ENCODE assay signal across 8 cellular contexts in the genomic region with DNA sequence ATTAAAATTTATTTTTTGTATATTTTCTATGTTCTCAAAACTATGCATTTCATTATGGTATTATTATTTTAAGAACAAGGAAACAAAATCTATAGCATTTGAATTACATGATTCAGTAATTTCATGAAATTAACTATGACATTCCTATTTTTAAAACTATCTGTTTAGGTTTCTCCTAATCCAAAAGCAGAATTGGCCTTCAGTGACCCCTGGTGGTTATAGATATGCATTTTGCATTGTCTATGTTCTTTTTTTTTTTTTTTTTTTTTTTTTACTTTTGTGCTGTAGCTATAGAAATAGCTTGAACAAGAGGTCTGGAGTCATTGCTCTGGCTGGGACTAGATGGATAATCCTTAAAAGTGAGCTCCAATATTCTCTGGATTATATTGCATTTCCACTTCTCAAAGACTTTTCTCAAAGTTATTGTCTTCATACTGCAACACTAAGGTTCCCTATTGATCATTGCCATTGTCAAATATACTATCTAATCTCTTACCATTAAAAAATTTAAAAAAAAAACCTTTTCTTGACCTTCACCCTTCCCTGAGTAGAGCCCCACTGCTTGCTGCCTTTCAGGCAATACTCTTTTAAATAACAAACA. TPM values are rescaled to one million over a fixed set of nuclear protein-coding genes. Genes with fewer than 3 reads are reported as not detected.
A peak's percentile ranks its signal among the peaks of the same experiment; 100 is the strongest.
DNase-seq lines count a peak whose midpoint lies in the region; ATAC-seq and TF ChIP-seq lines count a peak whose summit lies in the region.

No MANE protein-coding gene starts in this region.

- DNase-seq in COLO829 (ENCODE audit: low spot score), result peak; percentile 56
- DNase-seq in PC-9, result peak in 1 of 2 experiments; percentile 62
- peak; percentile 42 to 57 for DNase-seq in erythroblast (lab: John Stamatoyannopoulos, UW)
- no peak for DNase-seq in stomach
- no peak for DNase-seq in UCSD-AML1 (lab: John Stamatoyannopoulos, UW; ENCODE audit: unreplicated experiment)
- DNase-seq in activated T-cell treated with anti-CD3 and anti-CD28 coated beads for 4 hours, result no peak

- POLR2A ChIA-PET in HEK293 (lab: Yijun Ruan, JAX), result interaction anchor here (0.6 to 2.2 kb wide), 3 partner anchors 15 to 873 kb away, joined by 4 to 11 read pairs (median 8); partner anchors contain the start of gene DNAJC3
- POLR2A ChIA-PET in PC-9 (lab: Charles Lee; ENCODE audit: unreplicated experiment), result no interaction called here

- CTCF ChIA-PET in HEK293 (lab: Yijun Ruan, JAX) (interaction anchor here (0.7 to 2.0 kb wide), 11 partner anchors 12 to 1356 kb away, joined by 3 to 30 read pairs (median 4); no protein-coding TSS in a partner anchor), PC-9 (lab: Charles Lee) (interaction anchor here (0.6 to 0.8 kb wide), 7 partner anchors 37 to 1098 kb away, joined by 3 to 30 read pairs (median 7); no protein-coding TSS in a partner anchor)

- ATAC-seq in HG03571 (IDR thresholded peaks at IDR 0.05; ENCODE audit: unreplicated experiment), result no peak

- no peak for TF ChIP-seq POLR2A in erythroblast (IDR thresholded peaks at IDR 0.05; ENCODE audit: low read length)
- no peak for TF ChIP-seq POLR2A in stomach (IDR thresholded peaks at IDR 0.05)

- H3K27me3 ChIP-seq in PC-9 (ENCODE audit: insufficient read depth, low read depth) (no peaks in the 10 kb centered on the region), stomach (no peaks in the 10 kb centered on the region)

- H3K4me3 ChIP-seq in HEK293 (ENCODE audit: low read depth, low read length) (no peak overlapping the region), PC-9 (no peak overlapping the region), stomach (no peak overlapping the region)

- H2AFZ ChIP-seq in PC-9, result no peak overlapping the region

- H4K20me1 ChIP-seq in PC-9 (ENCODE audit: insufficient read depth), result no peaks in the 10 kb centered on the region

- TF ChIP-seq EP300 in stomach (IDR thresholded peaks at IDR 0.05), result no peak

- H3K36me3 ChIP-seq in HEK293 (ENCODE audit: control insufficient read depth in 2 of 2, insufficient read depth in 1 of 2, low read length in 2 of 2) (no peaks in the 10 kb centered on the region), PC-9 (ENCODE audit: low read depth) (no peaks in the 10 kb centered on the region), stomach (no peaks in the 10 kb centered on the region)

- H3K4me2 ChIP-seq in PC-9, result no peak overlapping the region

- H3K9me3 ChIP-seq in HEK293 (ENCODE audit: control insufficient read depth, insufficient read depth, low read depth, low read length), result no peaks in the 10 kb centered on the region
- peaks cover 20% of the 10 kb centered on the region for H3K9me3 ChIP-seq in PC-9 (ENCODE audit: insufficient read depth, low read depth)
- H3K9me3 ChIP-seq in stomach, result peaks cover 0 to 34% (median 23%) of the 10 kb centered on the region in 4 donors

- peaks cover 11% of the 10 kb centered on the region; the same call in 1 of the 2 replicates for H3F3A ChIP-seq in PC-9 (ENCODE audit: insufficient read depth, low read depth)

- H3K27ac ChIP-seq in HEK293 (ENCODE audit: extremely low read depth, low read depth, low read length), result no peak overlapping the region
- H3K27ac ChIP-seq in PC-9, result no peak overlapping the region
- no peak overlapping the region for H3K27ac ChIP-seq in stomach

- intact Hi-C loops in PC-9 (cut with micrococcal nuclease; ENCODE audit: unreplicated experiment) (loop anchor here (2.0 to 10.0 kb wide), 5 partner anchors 39 to 472 kb away; no protein-coding TSS in a partner anchor), stomach (cut with DNase I; ENCODE audit: low total_unique reads) (no loop called here)

- no peaks in the 10 kb centered on the region for H3K4me1 ChIP-seq in HEK293 (ENCODE audit: control insufficient read depth, insufficient read depth, low read length)
- peaks cover 14% of the 10 kb centered on the region for H3K4me1 ChIP-seq in PC-9 (replicated peaks; ENCODE audit: insufficient read depth)
- H3K4me1 ChIP-seq in stomach, result no peaks in the 10 kb centered on the region

- H3K9me2 ChIP-seq in PC-9 (ENCODE audit: insufficient read depth), result no peaks in the 10 kb centered on the region

- no peak for TF ChIP-seq CTCF in HEK293 (tag by site-specific recombination; IDR thresholded peaks at IDR 0.05)
- TF ChIP-seq CTCF in PC-9 (conservative IDR thresholded peaks at IDR 0.05), result peak; percentile 86
- TF ChIP-seq CTCF in stomach (IDR thresholded peaks at IDR 0.05), result peak in 4 of 7 experiments; percentile 16 to 36 (median 29)

- no peaks in the 10 kb centered on the region for H3K79me2 ChIP-seq in PC-9 (ENCODE audit: low read depth)

- no TSS peak for BruUV-seq in PC-9 (replicated peaks; lab: Mats Ljungman, UMichigan)

TF ChIP-seq in HEK293, 187 proteins besides CTCF, POLR2A, EP300 and RAD21:
- TF ChIP-seq ZBTB20 (tag by site-specific recombination; IDR thresholded peaks at IDR 0.05), result no peak
- TF ChIP-seq ZNF394 (tag by site-specific recombination; IDR thresholded peaks at IDR 0.05; ENCODE audit: borderline replicate concordance), result 0 out of 2 replicates have a peak, but pooled peaks have one; percentile 12
- peak; percentile 55 for TF ChIP-seq ZNF654 (tag by site-specific recombination; IDR thresholded peaks at IDR 0.05; ENCODE audit: low read depth)
- TF ChIP-seq, protein P1, sequence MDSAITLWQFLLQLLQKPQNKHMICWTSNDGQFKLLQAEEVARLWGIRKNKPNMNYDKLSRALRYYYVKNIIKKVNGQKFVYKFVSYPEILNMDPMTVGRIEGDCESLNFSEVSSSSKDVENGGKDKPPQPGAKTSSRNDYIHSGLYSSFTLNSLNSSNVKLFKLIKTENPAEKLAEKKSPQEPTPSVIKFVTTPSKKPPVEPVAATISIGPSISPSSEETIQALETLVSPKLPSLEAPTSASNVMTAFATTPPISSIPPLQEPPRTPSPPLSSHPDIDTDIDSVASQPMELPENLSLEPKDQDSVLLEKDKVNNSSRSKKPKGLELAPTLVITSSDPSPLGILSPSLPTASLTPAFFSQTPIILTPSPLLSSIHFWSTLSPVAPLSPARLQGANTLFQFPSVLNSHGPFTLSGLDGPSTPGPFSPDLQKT (IDR thresholded peaks at IDR 0.05; ENCODE audit: borderline replicate concordance, low read depth, low read length), result no peak
- no peak for TF ChIP-seq ZNF514 (tag by site-specific recombination; IDR thresholded peaks at IDR 0.05)
- TF ChIP-seq, protein P2, sequence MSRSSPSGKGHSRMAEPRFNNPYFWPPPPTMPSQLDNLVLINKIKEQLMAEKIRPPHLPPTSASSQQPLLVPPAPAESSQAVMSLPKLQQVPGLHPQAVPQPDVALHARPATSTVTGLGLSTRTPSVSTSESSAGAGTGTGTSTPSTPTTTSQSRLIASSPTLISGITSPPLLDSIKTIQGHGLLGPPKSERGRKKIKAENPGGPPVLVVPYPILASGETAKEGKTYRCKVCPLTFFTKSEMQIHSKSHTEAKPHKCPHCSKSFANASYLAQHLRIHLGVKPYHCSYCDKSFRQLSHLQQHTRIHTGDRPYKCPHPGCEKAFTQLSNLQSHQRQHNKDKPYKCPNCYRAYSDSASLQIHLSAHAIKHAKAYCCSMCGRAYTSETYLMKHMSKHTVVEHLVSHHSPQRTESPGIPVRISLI (tag by site-specific recombination; IDR thresholded peaks at IDR 0.05), result peak; percentile 85
- no peak for TF ChIP-seq ZNF473 (tag by site-specific recombination; IDR thresholded peaks at IDR 0.05)
- TF ChIP-seq, protein P3, sequence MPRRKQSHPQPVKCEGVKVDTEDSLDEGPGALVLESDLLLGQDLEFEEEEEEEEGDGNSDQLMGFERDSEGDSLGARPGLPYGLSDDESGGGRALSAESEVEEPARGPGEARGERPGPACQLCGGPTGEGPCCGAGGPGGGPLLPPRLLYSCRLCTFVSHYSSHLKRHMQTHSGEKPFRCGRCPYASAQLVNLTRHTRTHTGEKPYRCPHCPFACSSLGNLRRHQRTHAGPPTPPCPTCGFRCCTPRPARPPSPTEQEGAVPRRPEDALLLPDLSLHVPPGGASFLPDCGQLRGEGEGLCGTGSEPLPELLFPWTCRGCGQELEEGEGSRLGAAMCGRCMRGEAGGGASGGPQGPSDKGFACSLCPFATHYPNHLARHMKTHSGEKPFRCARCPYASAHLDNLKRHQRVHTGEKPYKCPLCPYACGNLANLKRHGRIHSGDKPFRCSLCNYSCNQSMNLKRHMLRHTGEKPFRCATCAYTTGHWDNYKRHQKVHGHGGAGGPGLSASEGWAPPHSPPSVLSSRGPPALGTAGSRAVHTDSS (tag by site-specific recombination; IDR thresholded peaks at IDR 0.05), result no peak
- TF ChIP-seq, protein P4, sequence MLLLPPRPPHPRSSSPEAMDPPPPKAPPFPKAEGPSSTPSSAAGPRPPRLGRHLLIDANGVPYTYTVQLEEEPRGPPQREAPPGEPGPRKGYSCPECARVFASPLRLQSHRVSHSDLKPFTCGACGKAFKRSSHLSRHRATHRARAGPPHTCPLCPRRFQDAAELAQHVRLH (tag by site-specific recombination; IDR thresholded peaks at IDR 0.05), result no peak
TF ChIP-seq in HEK293: peak in this region for 3.

RNA-seq across cellular contexts. Expression of gene DNAJC3, which starts 15.9 kb away (rescaled TPM):
- total RNA-seq in PC-9 (2021) (8.1 and 10.5 TPM in 2 replicates), stomach (100 to 1,000 TPM in 1 of 5 donors, 10 to 100 TPM in 3, 1 to 10 TPM in 1; 9.9 to 102 (median 19.6) TPM)
- polyA plus RNA-seq in stomach, result 10 to 100 TPM in 1 of 3 donors, 1 to 10 TPM in 2; 6.3 to 10.7 (median 8.8) TPM

RNA-seq across cellular contexts. Expression of gene DZIP1, which starts 16.6 kb away (rescaled TPM):
- not detected in 2 replicates for total RNA-seq in PC-9 (2021)
- 10 to 100 TPM; 12.2 to 25.2 (median 19.2) TPM for total RNA-seq in stomach
- polyA plus RNA-seq in stomach, result 10 to 100 TPM in 2 of 3 donors, 1 to 10 TPM in 1; 4.7 to 18.2 (median 12.9) TPM

Comparison
In these comparisons a context has a peak if more than half of its experiments do, and no peak if none do; other contexts are left out.
1. DNase-seq: peak in COLO829 (single experiment) and erythroblast (2 of 2); none in stomach (single experiment), UCSD-AML1 (single experiment) and activated T-cell treated with anti-CD3 and anti-CD28 coated beads for 4 hours (single experiment).
2. RNA of gene DZIP1, which starts 16.6 kb away (total RNA-seq): 12.2 to 25.2 TPM in stomach; not detected in PC-9; every median in the first group is over 10 times any median in the second.